ENCODE assay signal across 1 cellular context in genomic region chr17:79778504-79779087, GRCh38.
TF ChIP-seq lines count a peak whose summit lies in the region.

No MANE protein-coding gene starts in this region.

TF ChIP-seq in HEK293, 187 proteins besides CTCF, POLR2A, EP300 and RAD21 (continued from another document):
- TF ChIP-seq, protein P1, sequence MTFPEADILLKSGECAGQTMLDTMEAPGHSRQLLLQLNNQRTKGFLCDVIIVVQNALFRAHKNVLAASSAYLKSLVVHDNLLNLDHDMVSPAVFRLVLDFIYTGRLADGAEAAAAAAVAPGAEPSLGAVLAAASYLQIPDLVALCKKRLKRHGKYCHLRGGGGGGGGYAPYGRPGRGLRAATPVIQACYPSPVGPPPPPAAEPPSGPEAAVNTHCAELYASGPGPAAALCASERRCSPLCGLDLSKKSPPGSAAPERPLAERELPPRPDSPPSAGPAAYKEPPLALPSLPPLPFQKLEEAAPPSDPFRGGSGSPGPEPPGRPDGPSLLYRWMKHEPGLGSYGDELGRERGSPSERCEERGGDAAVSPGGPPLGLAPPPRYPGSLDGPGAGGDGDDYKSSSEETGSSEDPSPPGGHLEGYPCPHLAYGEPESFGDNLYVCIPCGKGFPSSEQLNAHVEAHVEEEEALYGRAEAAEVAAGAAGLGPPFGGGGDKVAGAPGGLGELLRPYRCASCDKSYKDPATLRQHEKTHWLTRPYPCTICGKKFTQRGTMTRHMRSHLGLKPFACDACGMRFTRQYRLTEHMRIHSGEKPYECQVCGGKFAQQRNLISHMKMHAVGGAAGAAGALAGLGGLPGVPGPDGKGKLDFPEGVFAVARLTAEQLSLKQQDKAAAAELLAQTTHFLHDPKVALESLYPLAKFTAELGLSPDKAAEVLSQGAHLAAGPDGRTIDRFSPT (tag by site-specific recombination; IDR thresholded peaks at IDR 0.05) = peak; percentile 73
- TF ChIP-seq TCF7L2 (IDR thresholded peaks at IDR 0.05; ENCODE audit: borderline replicate concordance, low read depth, low read length) = no peak
- TF ChIP-seq ZNF629 (tag by site-specific recombination; IDR thresholded peaks at IDR 0.05) = peak; percentile 54; the same call in 1 of the 2 replicates
- TF ChIP-seq, protein P2, sequence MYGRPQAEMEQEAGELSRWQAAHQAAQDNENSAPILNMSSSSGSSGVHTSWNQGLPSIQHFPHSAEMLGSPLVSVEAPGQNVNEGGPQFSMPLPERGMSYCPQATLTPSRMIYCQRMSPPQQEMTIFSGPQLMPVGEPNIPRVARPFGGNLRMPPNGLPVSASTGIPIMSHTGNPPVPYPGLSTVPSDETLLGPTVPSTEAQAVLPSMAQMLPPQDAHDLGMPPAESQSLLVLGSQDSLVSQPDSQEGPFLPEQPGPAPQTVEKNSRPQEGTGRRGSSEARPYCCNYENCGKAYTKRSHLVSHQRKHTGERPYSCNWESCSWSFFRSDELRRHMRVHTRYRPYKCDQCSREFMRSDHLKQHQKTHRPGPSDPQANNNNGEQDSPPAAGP (tag by site-specific recombination; IDR thresholded peaks at IDR 0.05) = peak; percentile 74; the same call in 1 of the 2 replicates
TF ChIP-seq in HEK293: peak in this region for 43.
